Comparison of ENCODE assay signal across 9 cellular contexts in the genomic region with DNA sequence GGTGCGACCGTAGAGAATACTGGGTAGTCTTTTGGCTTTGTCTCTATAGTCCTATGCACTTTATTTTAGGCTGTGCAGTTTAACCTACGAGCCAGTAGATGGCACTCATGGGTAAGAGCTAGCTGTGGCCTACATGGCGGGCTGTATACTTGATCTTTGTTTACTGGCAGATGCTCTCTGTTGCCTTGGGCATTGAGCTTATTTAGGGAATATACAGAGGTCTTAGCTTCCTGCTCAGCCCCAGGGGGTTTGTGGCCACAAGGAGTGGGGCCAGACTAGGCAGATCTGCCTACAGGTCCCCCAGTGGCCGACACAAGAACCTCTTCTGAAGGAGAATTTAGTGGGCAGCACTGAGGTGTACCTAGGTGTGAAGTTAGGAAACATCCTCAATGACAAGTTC.
DNase-seq lines count a peak whose midpoint lies in the region; ATAC-seq and TF ChIP-seq lines count a peak whose summit lies in the region.
"Had no signal": no experiment of that assay in that cellular context is flagged by ENCODE, and none has a peak within 500 bp of the region (broad histone marks: within the 10 kb centered on the region; RNA-seq: fewer than 3 reads in every experiment).

No MANE protein-coding gene starts in this region.

- no peaks in the 10 kb centered on the region for H3K9me3 Mint-ChIP-seq in WTC11
- H3K9me3 Mint-ChIP-seq: natural killer cell treated with Interleukin-12 subunit alpha and Interleukin-12 subunit beta and Interleukin-15 and Interleukin-18, amount 100 ng/mL, for 72 hours had no signal

- no peaks in the 10 kb centered on the region for H3K27me3 Mint-ChIP-seq in WTC11 (ENCODE audit: low read depth)

- H3K36me3 Mint-ChIP-seq in WTC11, result no peaks in the 10 kb centered on the region
- H3K36me3 Mint-ChIP-seq: natural killer cell treated with Interleukin-12 subunit alpha and Interleukin-12 subunit beta and Interleukin-15 and Interleukin-18, amount 100 ng/mL, for 72 hours had no signal

- 16 to 18% (median 17%) methylated on average over 5 of the region's 5 CpGs for WGBS in psoas muscle, 3 donors

- H3K27ac Mint-ChIP-seq in WTC11, result no peak overlapping the region
- H3K27ac Mint-ChIP-seq: natural killer cell treated with Interleukin-12 subunit alpha and Interleukin-12 subunit beta and Interleukin-15 and Interleukin-18, amount 100 ng/mL, for 72 hours had no signal

- no peaks in the 10 kb centered on the region for H3K27me3 ChIP-seq in psoas muscle (ENCODE audit: insufficient read depth in 3 of 3, low read length in 2 of 3)

- DNase-seq in COLO668 (lab: John Stamatoyannopoulos, UW; ENCODE audit: unreplicated experiment), result peak; percentile 5
- DNase-seq in NCI-H146 treated with DMSO at 0.1 percent for 48 hours (lab: John Stamatoyannopoulos, UW; ENCODE audit: unreplicated experiment), result peak; percentile 70
- DNase-seq in WTC11 (ENCODE audit: low spot score), result peak; percentile 26
- DNase-seq in globus pallidus (ENCODE audit: low spot score), result peak; percentile 23
- DNase-seq in psoas muscle, result no peak
- DNase-seq in NK-92 (lab: John Stamatoyannopoulos, UW; ENCODE audit: unreplicated experiment), result no peak

- peaks cover 3% of the 10 kb centered on the region for H3K4me1 Mint-ChIP-seq in WTC11

- TF ChIP-seq CTCF in WTC11 (IDR thresholded peaks at IDR 0.05) (peak; percentile 42), psoas muscle (IDR thresholded peaks at IDR 0.05) (peak; percentile 72)

- intact Hi-C loops in psoas muscle (cut with DNase I), result loop anchor here in 1 of 2 donors (5.0 kb wide), 1 partner anchor 322 kb away; no protein-coding TSS in a partner anchor

- POLR2A ChIA-PET in WTC11 (lab: Charles Lee), result no interaction called here

- H3K4me3 ChIP-seq in psoas muscle, result no peak overlapping the region

- H3K4me1 ChIP-seq in psoas muscle, result no peaks in the 10 kb centered on the region

- CTCF ChIA-PET in WTC11 (lab: Charles Lee), result interaction anchor here (0.6 to 1.2 kb wide), 12 partner anchors 12 to 684 kb away, joined by 3 to 11 read pairs (median 3); no protein-coding TSS in a partner anchor

- H3K9me3 ChIP-seq in psoas muscle, result no peaks in the 10 kb centered on the region

- H3K36me3 ChIP-seq in psoas muscle (ENCODE audit: insufficient read depth in 1 of 2, low read depth in 1 of 2), result no peaks in the 10 kb centered on the region

- no peak overlapping the region for H3K4me3 Mint-ChIP-seq in WTC11
- H3K4me3 Mint-ChIP-seq: natural killer cell treated with Interleukin-12 subunit alpha and Interleukin-12 subunit beta and Interleukin-15 and Interleukin-18, amount 100 ng/mL, for 72 hours had no signal

- no peak overlapping the region for H3K27ac ChIP-seq in psoas muscle

- ATAC-seq in GM18907 (IDR thresholded peaks at IDR 0.05; ENCODE audit: unreplicated experiment) (peak; percentile 100), HG02973 (IDR thresholded peaks at IDR 0.05; ENCODE audit: unreplicated experiment) (peak; percentile 99), WTC11 (peak; percentile 97), psoas muscle (peak; percentile 61 to 81 (median 73))

TF ChIP-seq in WTC11, 78 proteins besides CTCF, POLR2A, EP300 and RAD21 (continues in another document):
- TF ChIP-seq MYBL2 (CRISPR knock-in tag; IDR thresholded peaks at IDR 0.05) (no peak), ATF3 (CRISPR knock-in tag; conservative IDR thresholded peaks at IDR 0.05) (no peak), ATF6 (CRISPR knock-in tag; IDR thresholded peaks at IDR 0.05) (no peak), RORB (CRISPR knock-in tag; IDR thresholded peaks at IDR 0.05) (no peak), ATF2 (CRISPR knock-in tag; IDR thresholded peaks at IDR 0.05; ENCODE audit: borderline replicate concordance, low read depth) (no peak), GTF2I (CRISPR knock-in tag; conservative IDR thresholded peaks at IDR 0.05) (no peak), JAZF1 (CRISPR knock-in tag; IDR thresholded peaks at IDR 0.05) (no peak), TEAD4 (CRISPR knock-in tag; IDR thresholded peaks at IDR 0.05) (no peak), JUN (CRISPR knock-in tag; IDR thresholded peaks at IDR 0.05) (no peak), CREB1 (CRISPR knock-in tag; IDR thresholded peaks at IDR 0.05) (no peak), ETV6 (CRISPR knock-in tag; IDR thresholded peaks at IDR 0.05) (no peak), AFF4 (CRISPR knock-in tag; IDR thresholded peaks at IDR 0.05; ENCODE audit: borderline replicate concordance) (no peak)
- TF ChIP-seq, protein P1, sequence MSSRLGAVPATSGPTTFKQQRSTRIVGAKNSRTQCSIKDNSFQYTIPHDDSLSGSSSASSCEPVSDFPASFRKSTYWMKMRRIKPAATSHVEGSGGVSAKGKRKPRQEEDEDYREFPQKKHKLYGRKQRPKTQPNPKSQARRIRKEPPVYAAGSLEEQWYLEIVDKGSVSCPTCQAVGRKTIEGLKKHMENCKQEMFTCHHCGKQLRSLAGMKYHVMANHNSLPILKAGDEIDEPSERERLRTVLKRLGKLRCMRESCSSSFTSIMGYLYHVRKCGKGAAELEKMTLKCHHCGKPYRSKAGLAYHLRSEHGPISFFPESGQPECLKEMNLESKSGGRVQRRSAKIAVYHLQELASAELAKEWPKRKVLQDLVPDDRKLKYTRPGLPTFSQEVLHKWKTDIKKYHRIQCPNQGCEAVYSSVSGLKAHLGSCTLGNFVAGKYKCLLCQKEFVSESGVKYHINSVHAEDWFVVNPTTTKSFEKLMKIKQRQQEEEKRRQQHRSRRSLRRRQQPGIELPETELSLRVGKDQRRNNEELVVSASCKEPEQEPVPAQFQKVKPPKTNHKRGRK (CRISPR knock-in tag; IDR thresholded peaks at IDR 0.05; ENCODE audit: borderline replicate concordance), result no peak

Comparison
In these comparisons a context has a peak if more than half of its experiments do, and no peak if none do; other contexts are left out.
1. DNase-seq: peak in COLO668 (single experiment), NCI-H146 treated with DMSO at 0.1 percent for 48 hours (single experiment), WTC11 (single experiment) and globus pallidus (single experiment); none in psoas muscle (0 of 2) and NK-92 (single experiment).
2. Peak in every context shown above with its lines, with median percentiles within 50 percentile points of each other: ATAC-seq.